In genomic region chr11:94784884-94785283, GRCh38 we compare ENCODE assay signal across 29 cellular contexts.
"Had no signal": no experiment of that assay in that cellular context is flagged by ENCODE, and none has a peak within 500 bp of the region (broad histone marks: within the 10 kb centered on the region; RNA-seq: fewer than 3 reads in every experiment).

No MANE protein-coding gene starts in this region.

- H3K9me3 ChIP-seq: adrenal gland, body of pancreas, gastrocnemius medialis, right lobe of liver, thoracic aorta, uterus had no signal

- H3K27ac Mint-ChIP-seq: activated naive CD4-positive, alpha-beta T cell treated with anti-CD3 and anti-CD28 coated beads for 36 hours; activated naive CD8-positive, alpha-beta T cell treated with anti-CD3 and anti-CD28 coated beads for 36 hours; natural killer cell; stimulated activated effector memory CD8-positive, alpha-beta T cell treated with anti-CD3 and anti-CD28 coated beads, Interleukin-12 subunit alpha, Interleukin-12 subunit beta, amount 100 ng/mL, for 72 hours; stimulated activated naive CD8-positive, alpha-beta T cell treated with anti-CD3 and anti-CD28 coated beads, Interleukin-15, Interleukin-2, amounts not matched to agents 100 ng/mL and 50 ng/mL, for 24 hours; T-helper 1 cell treated with Interleukin-12 subunit alpha and Interleukin-12 subunit beta and Interleukin-4 antibody, amounts not matched to agents 30 μg/mL and 1 μg/mL, for 36 hours had no signal

- H3K27ac ChIP-seq: adrenal gland, body of pancreas, cardiac muscle cell, coronary artery, hepatocyte, right lobe of liver, thoracic aorta, VCaP had no signal

- H3K4me2 ChIP-seq: hepatocyte had no signal

- H3K27me3 ChIP-seq: adrenal gland, body of pancreas, dorsolateral prefrontal cortex, gastrocnemius medialis, hepatocyte, right lobe of liver, uterus had no signal

- H2AFZ ChIP-seq: hepatocyte had no signal

- H3K9me3 Mint-ChIP-seq: activated naive CD4-positive, alpha-beta T cell treated with anti-CD3 and anti-CD28 coated beads for 36 hours; activated naive CD8-positive, alpha-beta T cell treated with anti-CD3 and anti-CD28 coated beads for 36 hours; natural killer cell; stimulated activated effector memory CD8-positive, alpha-beta T cell treated with anti-CD3 and anti-CD28 coated beads, Interleukin-12 subunit alpha, Interleukin-12 subunit beta, amount 100 ng/mL, for 72 hours; stimulated activated naive CD8-positive, alpha-beta T cell treated with anti-CD3 and anti-CD28 coated beads, Interleukin-15, Interleukin-2, amounts not matched to agents 100 ng/mL and 50 ng/mL, for 24 hours; T-helper 1 cell treated with Interleukin-12 subunit alpha and Interleukin-12 subunit beta and Interleukin-4 antibody, amounts not matched to agents 30 μg/mL and 1 μg/mL, for 36 hours had no signal

- H3K36me3 Mint-ChIP-seq: activated naive CD8-positive, alpha-beta T cell treated with anti-CD3 and anti-CD28 coated beads for 36 hours; natural killer cell; stimulated activated effector memory CD8-positive, alpha-beta T cell treated with anti-CD3 and anti-CD28 coated beads, Interleukin-12 subunit alpha, Interleukin-12 subunit beta, amount 100 ng/mL, for 72 hours had no signal

- H3K36me3 ChIP-seq: adrenal gland, cardiac muscle cell, gastrocnemius medialis, right lobe of liver, thoracic aorta, uterus had no signal

- DNase-seq: activated CD4-positive, alpha-beta T cell treated with anti-CD3 and anti-CD28 coated beads for 4 hours; activated CD4-positive, alpha-beta T cell treated with anti-CD3 and anti-CD28 coated beads, Interleukin-2, amount 50 U/mL, for 4 hours; activated effector memory CD4-positive, alpha-beta T cell treated with Interleukin-2 at 50 U/mL for 16 hours; activated naive CD4-positive, alpha-beta T cell treated with anti-CD3 and anti-CD28 coated beads for 36 hours; activated naive CD8-positive, alpha-beta T cell treated with anti-CD3 and anti-CD28 coated beads for 36 hours; activated T-cell treated with anti-CD3 and anti-CD28 coated beads for 4 hours; adrenal gland; aorta; body of pancreas; cerebellar nuclear complex; dorsolateral prefrontal cortex; effector memory CD4-positive, alpha-beta T cell; gastrocnemius medialis; left cardiac atrium; natural killer cell; right lobe of liver; stimulated activated CD4-positive, alpha-beta T cell treated with anti-CD3 and anti-CD28 coated beads, Interleukin-4, amount 100 ng/mL, for 24 hours; T-helper 9 cell; trophoblast cell; uterus had no signal

- H3K4me3 ChIP-seq: adrenal gland, body of pancreas, cardiac muscle cell, coronary artery, dorsolateral prefrontal cortex, gastrocnemius medialis, hepatocyte, right lobe of liver, skin epidermis, thoracic aorta, uterus had no signal

- H3K4me3 Mint-ChIP-seq: activated naive CD4-positive, alpha-beta T cell treated with anti-CD3 and anti-CD28 coated beads for 36 hours; activated naive CD8-positive, alpha-beta T cell treated with anti-CD3 and anti-CD28 coated beads for 36 hours; natural killer cell; stimulated activated effector memory CD8-positive, alpha-beta T cell treated with anti-CD3 and anti-CD28 coated beads, Interleukin-12 subunit alpha, Interleukin-12 subunit beta, amount 100 ng/mL, for 72 hours; stimulated activated naive CD8-positive, alpha-beta T cell treated with anti-CD3 and anti-CD28 coated beads, Interleukin-15, Interleukin-2, amounts not matched to agents 100 ng/mL and 50 ng/mL, for 24 hours; T-helper 1 cell treated with Interleukin-12 subunit alpha and Interleukin-12 subunit beta and Interleukin-4 antibody, amounts not matched to agents 30 μg/mL and 1 μg/mL, for 36 hours had no signal

- ATAC-seq: body of pancreas; gastrocnemius medialis; left cardiac atrium; natural killer cell; right lobe of liver; stimulated activated effector memory CD8-positive, alpha-beta T cell treated with anti-CD3 and anti-CD28 coated beads, Interleukin-12 subunit alpha, Interleukin-12 subunit beta, amount 100 ng/mL, for 72 hours had no signal
